Comparison of ENCODE assay signal across 8 cellular contexts in genomic region chr19:48795055-48795854, GRCh38. TPM values are rescaled to one million over a fixed set of nuclear protein-coding genes. Genes with fewer than 3 reads are reported as not detected.
DNase-seq lines count a peak whose midpoint lies in the region; ATAC-seq, FAIRE-seq and TF ChIP-seq lines count a peak whose summit lies in the region.

No MANE protein-coding gene starts in this region.

- H3K4me1 Mint-ChIP-seq in CD8-positive, alpha-beta memory T cell = peaks cover 5 to 14% (median 8%) of the 10 kb centered on the region in 3 donors

- H3K4me2 ChIP-seq in OCI-LY1 (ENCODE audit: low read length) (peak overlapping the region; percentile 75), endothelial cell of umbilical vein (ENCODE audit: insufficient read depth, low read length) (peak overlapping the region; percentile 2)

- H2AFZ ChIP-seq in OCI-LY1 (ENCODE audit: low read length) = no peak overlapping the region
- peak overlapping the region; percentile 33 for H2AFZ ChIP-seq in endothelial cell of umbilical vein (ENCODE audit: low read depth, low read length)

- ATAC-seq in GM21367 (IDR thresholded peaks at IDR 0.05; ENCODE audit: unreplicated experiment) = peak; percentile 76

- no peaks in the 10 kb centered on the region for H3K36me3 ChIP-seq in CD8-positive, alpha-beta memory T cell (ENCODE audit: insufficient read depth, low read length)
- H3K36me3 ChIP-seq in OCI-LY1 (ENCODE audit: insufficient read depth, low read length) (no peaks in the 10 kb centered on the region), endothelial cell of umbilical vein (ENCODE audit: control insufficient read depth in 2 of 2, extremely low read depth in 1 of 2, insufficient read depth in 2 of 2, low read length in 2 of 2) (no peaks in the 10 kb centered on the region)

- no TSS peak for BruUV-seq in endothelial cell of umbilical vein (replicated peaks; lab: Mats Ljungman, UMichigan)

- H3K9me3 ChIP-seq in CD8-positive, alpha-beta memory T cell (ENCODE audit: low read length) = no peaks in the 10 kb centered on the region
- no peaks in the 10 kb centered on the region for H3K9me3 ChIP-seq in OCI-LY1 (ENCODE audit: low read length)
- no peaks in the 10 kb centered on the region for H3K9me3 ChIP-seq in endothelial cell of umbilical vein (replicated peaks; ENCODE audit: control insufficient read depth, insufficient read depth, low read length)

- H3K27ac Mint-ChIP-seq in CD8-positive, alpha-beta memory T cell = peak overlapping the region; percentile 48 to 96 (median 94)

- H3F3A ChIP-seq in OCI-LY1 (ENCODE audit: insufficient read depth, low read length) = no peaks in the 10 kb centered on the region; the same call in 1 of the 2 replicates

- dilution Hi-C loops in endothelial cell of umbilical vein (cut with MboI; ENCODE audit: extremely low pct_ligation_motif_present, low sequenced_read_pairs) = no loop called here

- H3K27ac ChIP-seq in CD8-positive, alpha-beta memory T cell (ENCODE audit: low read depth, low read length) = peak overlapping the region; percentile 45
- H3K27ac ChIP-seq in OCI-LY1 (ENCODE audit: low read depth, low read length, poor library complexity, severe bottlenecking) (no peak overlapping the region), endothelial cell of umbilical vein (ENCODE audit: insufficient read depth, low read depth, low read length) (peak overlapping the region; percentile 2)

- no peaks in the 10 kb centered on the region for H3K9me1 ChIP-seq in endothelial cell of umbilical vein (replicated peaks; ENCODE audit: control insufficient read depth, extremely low read depth, insufficient read depth, low read length)

- no peaks in the 10 kb centered on the region for H3K27me3 Mint-ChIP-seq in CD8-positive, alpha-beta memory T cell

- H4K20me1 ChIP-seq in OCI-LY1 (ENCODE audit: insufficient read depth, low read length) (no peaks in the 10 kb centered on the region), endothelial cell of umbilical vein (replicated peaks; ENCODE audit: control insufficient read depth, extremely low read depth, insufficient read depth, low read length) (no peaks in the 10 kb centered on the region)

- peaks cover 0 to 4% (median 0%) of the 10 kb centered on the region in 3 donors for H3K36me3 Mint-ChIP-seq in CD8-positive, alpha-beta memory T cell

- peak; percentile 71 to 89 (median 83) for DNase-seq in CD8-positive, alpha-beta memory T cell
- DNase-seq in HUDEP-2 (lab: John Stamatoyannopoulos, UW; ENCODE audit: unreplicated experiment in 76 of 76) (peak in 73 of 76 experiments; percentile 50 to 96 (median 87)), endothelial cell of umbilical vein (ENCODE audit: low read depth, low spot score) (peak; percentile 95), midbrain (lab: John Stamatoyannopoulos, UW) (peak; percentile 93)
- DNase-seq in activated CD8-positive, alpha-beta memory T cell treated with anti-CD3 and anti-CD28 coated beads, Interleukin-2, amount 50 U/mL, for 48 hours = peak; percentile 93
- peak; percentile 60 to 64 for DNase-seq in stimulated activated CD8-positive, alpha-beta memory T cell treated with anti-CD3 and anti-CD28 coated beads, Interleukin-15, amount 100 ng/mL, for 4 hours (ENCODE audit: low read depth in 2 of 2)

- intact Hi-C loops in endothelial cell of umbilical vein (cut with micrococcal nuclease) = loop anchor here (1.0 kb wide), 3 partner anchors 40 to 176 kb away; no protein-coding TSS in a partner anchor

- H3K9ac ChIP-seq in OCI-LY1 (ENCODE audit: low read length) = peak overlapping the region; percentile 24; the same call in 1 of the 2 replicates
- H3K9ac ChIP-seq in endothelial cell of umbilical vein (replicated peaks; ENCODE audit: extremely low read depth, insufficient read depth, low read length) = peak overlapping the region; percentile 26

- TF ChIP-seq POLR2A in endothelial cell of umbilical vein (IDR thresholded peaks at IDR 0.05; ENCODE audit: low read depth, low read length) = peak; percentile 48

- CTCF ChIA-PET in CD8-positive, alpha-beta memory T cell (lab: Charles Lee) = interaction anchor here (0.6 to 3.6 kb wide), 34 partner anchors 8 to 333 kb away, joined by 3 to 33 read pairs (median 4); partner anchors contain the start of genes BCAT2, CA11, FTL and GYS1
- CTCF ChIA-PET in endothelial cell of umbilical vein (lab: Charles Lee) = interaction anchor here (0.6 to 11.1 kb wide), 37 partner anchors 10 to 344 kb away, joined by 3 to 427 read pairs (median 5); partner anchors contain the start of genes BCAT2, CA11, GYS1 and HSD17B14

- no peaks in the 10 kb centered on the region for H3K27me3 ChIP-seq in CD8-positive, alpha-beta memory T cell (ENCODE audit: insufficient read depth, low read length, poor library complexity, severe bottlenecking)
- H3K27me3 ChIP-seq in OCI-LY1 (ENCODE audit: insufficient read depth, low read length) (peaks cover 5% of the 10 kb centered on the region; the same call in 1 of the 2 replicates), endothelial cell of umbilical vein (ENCODE audit: control insufficient read depth in 2 of 2, insufficient read depth in 2 of 2, low read length in 2 of 2) (no peaks in the 10 kb centered on the region)

- POLR2A ChIA-PET in CD8-positive, alpha-beta memory T cell (lab: Charles Lee) = interaction anchor here (0.7 to 1.4 kb wide), 8 partner anchors 12 to 198 kb away, joined by 3 to 5 read pairs (median 4); partner anchors contain the start of genes NUCB1 and RUVBL2
- POLR2A ChIA-PET in endothelial cell of umbilical vein (lab: Charles Lee) = interaction anchor here (1.2 kb wide), 1 partner anchor 41 kb away, joined by 3 read pairs; the partner anchor contains the start of gene HSD17B14

- H3K9me2 ChIP-seq in OCI-LY1 (ENCODE audit: low read depth, low read length) = no peaks in the 10 kb centered on the region

- H3K4me3 Mint-ChIP-seq in CD8-positive, alpha-beta memory T cell = peak overlapping the region; percentile 85 to 98 (median 96)

- peak; percentile 99 for TF ChIP-seq CTCF in OCI-LY1 (IDR thresholded peaks at IDR 0.05; ENCODE audit: low read length)
- peak; percentile 94 to 96 for TF ChIP-seq CTCF in endothelial cell of umbilical vein (IDR thresholded peaks at IDR 0.05; ENCODE audit: extremely low read depth in 1 of 2, insufficient read depth in 1 of 2, low read depth in 1 of 2, low read length in 2 of 2)

- H3K9me3 Mint-ChIP-seq in CD8-positive, alpha-beta memory T cell = no peaks in the 10 kb centered on the region

- peaks cover 6% of the 10 kb centered on the region for H3K4me1 ChIP-seq in CD8-positive, alpha-beta memory T cell (ENCODE audit: insufficient read depth, low read length)
- peaks cover 3% of the 10 kb centered on the region for H3K4me1 ChIP-seq in OCI-LY1 (ENCODE audit: insufficient read depth, low read length, severe bottlenecking)
- peaks cover 3% of the 10 kb centered on the region for H3K4me1 ChIP-seq in endothelial cell of umbilical vein (ENCODE audit: control insufficient read depth, extremely low read depth, insufficient read depth, low read length)

- H3K79me2 ChIP-seq in OCI-LY1 (ENCODE audit: insufficient read depth, low read length) (no peaks in the 10 kb centered on the region), endothelial cell of umbilical vein (ENCODE audit: control insufficient read depth, insufficient read depth, low read length) (no peaks in the 10 kb centered on the region)

- H3K4me3 ChIP-seq in CD8-positive, alpha-beta memory T cell (ENCODE audit: low read length) = peak overlapping the region; percentile 96
- H3K4me3 ChIP-seq in OCI-LY1 (ENCODE audit: low read depth, low read length, poor library complexity, severe bottlenecking) = peak overlapping the region; percentile 62
- H3K4me3 ChIP-seq in endothelial cell of umbilical vein (replicated peaks in 1 of 3; ENCODE audit: insufficient read depth in 1 of 3, low read depth in 1 of 3, low read length in 3 of 3) = peak overlapping the region in 2 of 3 experiments; percentile 18 to 37

- FAIRE-seq in endothelial cell of umbilical vein (lab: Jason Lieb, UNC) = peak; percentile 98

RNA-seq across cellular contexts. Expression of gene BCAT2, which starts 15.6 kb away (rescaled TPM):
- 10 to 100 TPM; 61.9 to 62.6 TPM for total RNA-seq in CD8-positive, alpha-beta memory T cell
- 31.8 TPM for polyA plus RNA-seq in CD8-positive, alpha-beta memory T cell
- 53.9 and 62.5 TPM in 2 replicates for total RNA-seq in endothelial cell of umbilical vein
- 62.0 and 74.7 TPM in 2 replicates for polyA plus RNA-seq in endothelial cell of umbilical vein
- polyA plus RNA-seq in endothelial cell of umbilical vein (2011; cell fraction: cytosol; rRNA removed) = 43.5 and 53.8 TPM in 2 replicates
- 81.1 and 103 TPM in 2 replicates for polyA plus RNA-seq in endothelial cell of umbilical vein (2011; cell fraction: nucleus; rRNA removed)
- 50.2 and 59.0 TPM in 2 replicates for polyA plus RNA-seq in endothelial cell of umbilical vein (2012)
- 28.4 and 49.8 TPM in 2 replicates for polyA minus RNA-seq in endothelial cell of umbilical vein
- 41.7 TPM for polyA minus RNA-seq in endothelial cell of umbilical vein (2011; cell fraction: cytosol; rRNA and poly(A)+ RNA removed)
- 27.3 and 44.2 TPM in 2 replicates for polyA minus RNA-seq in endothelial cell of umbilical vein (2011; cell fraction: nucleus; rRNA and poly(A)+ RNA removed)

RNA-seq across cellular contexts. Expression of gene FGF21, which starts 39.9 kb away (rescaled TPM):
- total RNA-seq in CD8-positive, alpha-beta memory T cell = not detected
- polyA plus RNA-seq in CD8-positive, alpha-beta memory T cell = not detected
- not detected in 2 replicates for total RNA-seq in endothelial cell of umbilical vein
- not detected in 2 replicates for polyA plus RNA-seq in endothelial cell of umbilical vein
- not detected in 2 replicates for polyA plus RNA-seq in endothelial cell of umbilical vein (2011; cell fraction: cytosol; rRNA removed)
- not detected in 2 replicates for polyA plus RNA-seq in endothelial cell of umbilical vein (2011; cell fraction: nucleus; rRNA removed)
- not detected in 2 replicates for polyA plus RNA-seq in endothelial cell of umbilical vein (2012)
- not detected in 2 replicates for polyA minus RNA-seq in endothelial cell of umbilical vein
- polyA minus RNA-seq in endothelial cell of umbilical vein (2011; cell fraction: cytosol; rRNA and poly(A)+ RNA removed) = 1.1 TPM
- polyA minus RNA-seq in endothelial cell of umbilical vein (2011; cell fraction: nucleus; rRNA and poly(A)+ RNA removed) = not detected in 2 replicates

RNA-seq across cellular contexts. Expression of gene HSD17B14, which starts 41.0 kb away (rescaled TPM):
- total RNA-seq in CD8-positive, alpha-beta memory T cell = under 1 TPM; 0.18 to 0.37 TPM
- 1.1 TPM for polyA plus RNA-seq in CD8-positive, alpha-beta memory T cell
- 20.9 and 21.5 TPM in 2 replicates for total RNA-seq in endothelial cell of umbilical vein
- polyA plus RNA-seq in endothelial cell of umbilical vein = 44.5 and 46.3 TPM in 2 replicates
- polyA plus RNA-seq in endothelial cell of umbilical vein (2011; cell fraction: cytosol; rRNA removed) = 15.0 and 24.3 TPM in 2 replicates
- polyA plus RNA-seq in endothelial cell of umbilical vein (2011; cell fraction: nucleus; rRNA removed) = 39.2 and 43.9 TPM in 2 replicates
- polyA plus RNA-seq in endothelial cell of umbilical vein (2012) = 17.7 and 28.1 TPM in 2 replicates
- 9.4 and 9.6 TPM in 2 replicates for polyA minus RNA-seq in endothelial cell of umbilical vein
- polyA minus RNA-seq in endothelial cell of umbilical vein (2011; cell fraction: cytosol; rRNA and poly(A)+ RNA removed) = not detected
- 8.8 and 18.9 TPM in 2 replicates for polyA minus RNA-seq in endothelial cell of umbilical vein (2011; cell fraction: nucleus; rRNA and poly(A)+ RNA removed)

RNA-seq across cellular contexts. Expression of gene FUT1, which starts 42.8 kb away (rescaled TPM):
- total RNA-seq in CD8-positive, alpha-beta memory T cell = under 1 TPM; 0.09 TPM
- polyA plus RNA-seq in CD8-positive, alpha-beta memory T cell = not detected
- 4.8 and 5.2 TPM in 2 replicates for total RNA-seq in endothelial cell of umbilical vein
- 1.9 and 2.6 TPM in 2 replicates for polyA plus RNA-seq in endothelial cell of umbilical vein
- polyA plus RNA-seq in endothelial cell of umbilical vein (2011; cell fraction: cytosol; rRNA removed) = 1.3 and 1.7 TPM in 2 replicates
- 1.5 and 1.8 TPM in 2 replicates for polyA plus RNA-seq in endothelial cell of umbilical vein (2011; cell fraction: nucleus; rRNA removed)
- 1.3 and 1.5 TPM in 2 replicates for polyA plus RNA-seq in endothelial cell of umbilical vein (2012)
- polyA minus RNA-seq in endothelial cell of umbilical vein = 2.8 and 3.4 TPM in 2 replicates
- 2.6 TPM for polyA minus RNA-seq in endothelial cell of umbilical vein (2011; cell fraction: cytosol; rRNA and poly(A)+ RNA removed)
- 1.0 and 1.3 TPM in 2 replicates for polyA minus RNA-seq in endothelial cell of umbilical vein (2011; cell fraction: nucleus; rRNA and poly(A)+ RNA removed)

RNA-seq across cellular contexts. Expression of gene IZUMO1, which starts 48.5 kb away (rescaled TPM):
- total RNA-seq in CD8-positive, alpha-beta memory T cell = not detected
- polyA plus RNA-seq in CD8-positive, alpha-beta memory T cell = not detected
- 1.2 TPM in 2 replicates for total RNA-seq in endothelial cell of umbilical vein
- polyA plus RNA-seq in endothelial cell of umbilical vein = 0.18 and 0.35 TPM in 2 replicates
- polyA plus RNA-seq in endothelial cell of umbilical vein (2011; cell fraction: cytosol; rRNA removed) = 0.13 TPM in 1 of 2 replicates, not detected in the other
- 1.8 and 2.2 TPM in 2 replicates for polyA plus RNA-seq in endothelial cell of umbilical vein (2011; cell fraction: nucleus; rRNA removed)
- 0.18 and 0.20 TPM in 2 replicates for polyA plus RNA-seq in endothelial cell of umbilical vein (2012)
- not detected in 2 replicates for polyA minus RNA-seq in endothelial cell of umbilical vein
- polyA minus RNA-seq in endothelial cell of umbilical vein (2011; cell fraction: cytosol; rRNA and poly(A)+ RNA removed) = not detected
- polyA minus RNA-seq in endothelial cell of umbilical vein (2011; cell fraction: nucleus; rRNA and poly(A)+ RNA removed) = 0.96 TPM in 1 of 2 replicates, not detected in the other

Comparison
In these comparisons a context has a peak if more than half of its experiments do, and no peak if none do; other contexts are left out.
1. H3K4me3 ChIP-seq: peak in every context shown above with its lines; median percentile 96 in CD8-positive, alpha-beta memory T cell; 62 in OCI-LY1; 28 in endothelial cell of umbilical vein.
2. RNA of gene HSD17B14, which starts 41.0 kb away (total RNA-seq): 20.9 to 21.5 TPM in endothelial cell of umbilical vein; 0.18 to 0.37 TPM in CD8-positive, alpha-beta memory T cell; every median in the first group is over 10 times any median in the second.
3. Peak in every context shown above with its lines, with median percentiles within 50 percentile points of each other: DNase-seq.